In the genomic region with DNA sequence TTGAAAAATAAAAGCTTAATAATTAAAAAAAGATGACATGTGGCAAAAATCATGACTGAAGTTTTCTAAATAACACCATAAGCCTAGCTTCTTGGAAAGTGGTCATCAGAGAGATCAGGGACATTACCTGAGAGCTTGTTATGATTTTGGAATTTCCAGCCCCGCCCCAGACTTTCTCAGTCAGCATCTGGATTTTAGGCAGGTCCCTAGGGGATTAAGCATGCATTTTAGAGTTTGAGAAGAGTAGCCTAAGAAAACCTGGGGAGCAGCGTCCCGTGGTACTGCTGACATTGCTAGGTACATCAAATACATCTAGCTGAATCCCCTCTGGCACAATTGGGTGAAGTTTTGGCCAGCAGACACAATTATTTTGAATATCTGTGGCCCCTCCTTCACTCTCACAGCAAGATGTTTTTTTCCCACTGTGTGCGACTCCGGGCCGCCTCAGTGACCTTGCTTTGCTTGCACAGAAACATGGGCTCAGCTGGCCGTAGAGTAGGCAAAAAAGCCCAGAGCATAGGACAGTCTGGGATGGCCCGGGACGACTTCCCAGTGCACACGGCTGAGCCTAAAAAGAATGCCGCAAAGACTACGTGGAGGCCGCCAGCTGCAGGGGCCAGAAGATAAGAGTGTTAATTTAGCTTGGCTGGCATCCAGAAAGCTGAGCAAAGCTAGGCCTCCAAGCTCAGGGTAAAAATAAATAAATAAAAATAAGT, we compare ENCODE assay signal across 8 cellular contexts.
A peak's percentile ranks its signal among the peaks of the same experiment; 100 is the strongest.
DNase-seq lines count a peak whose midpoint lies in the region; ATAC-seq and TF ChIP-seq lines count a peak whose summit lies in the region.

No MANE protein-coding gene starts in this region.

- peak overlapping the region; percentile 90 for H3K9ac ChIP-seq in BLaER1

- H3K4me1 ChIP-seq in BLaER1 (peaks cover 94% of the 10 kb centered on the region), muscle layer of duodenum (ENCODE audit: control insufficient read depth in 1 of 2, insufficient read depth in 2 of 2, low read length in 2 of 2) (peaks cover 5 to 24% of the 10 kb centered on the region in 2 donors)

- no peaks in the 10 kb centered on the region for H3K27me3 ChIP-seq in BLaER1
- H3K27me3 ChIP-seq in muscle layer of duodenum (ENCODE audit: low read depth, low read length) = no peaks in the 10 kb centered on the region

- H4K20me1 ChIP-seq in BLaER1 = no peaks in the 10 kb centered on the region

- no peak for TF ChIP-seq CTCF in cardiac fibroblast (IDR thresholded peaks at IDR 0.05; ENCODE audit: low read depth, low read length)

- DNase-seq in NCI-H1694 (lab: John Stamatoyannopoulos, UW) (peak; percentile 74), cardiac fibroblast (ENCODE audit: low read depth in 2 of 2) (peak; percentile 78 to 93)
- DNase-seq in stimulated activated CD4-positive, alpha-beta T cell treated with anti-CD3 and anti-CD28 coated beads, Interleukin-12 subunit alpha, Interleukin-12 subunit beta, amount 100 ng/mL, for 4 hours = no peak

- H3K4me2 ChIP-seq in BLaER1 = peak overlapping the region; percentile 87

- no peak for ATAC-seq in HG03469 (IDR thresholded peaks at IDR 0.05; ENCODE audit: unreplicated experiment)
- ATAC-seq in HG03378 (IDR thresholded peaks at IDR 0.05; ENCODE audit: unreplicated experiment) = no peak
- no peak for ATAC-seq in HG02571 (IDR thresholded peaks at IDR 0.05; ENCODE audit: unreplicated experiment)

- no peaks in the 10 kb centered on the region for H3K9me3 ChIP-seq in BLaER1
- no peaks in the 10 kb centered on the region for H3K9me3 ChIP-seq in muscle layer of duodenum (ENCODE audit: control insufficient read depth in 1 of 2, low read length in 2 of 2)

- H3K4me3 ChIP-seq in BLaER1 (peak overlapping the region; percentile 60), cardiac fibroblast (replicated peaks in 1 of 2; ENCODE audit: low read depth in 2 of 2, low read length in 2 of 2) (no peak overlapping the region), muscle layer of duodenum (ENCODE audit: low read depth in 1 of 2, low read length in 2 of 2) (no peak overlapping the region)

- no peaks in the 10 kb centered on the region for H3K36me3 ChIP-seq in BLaER1
- no peaks in the 10 kb centered on the region for H3K36me3 ChIP-seq in muscle layer of duodenum (ENCODE audit: control insufficient read depth in 1 of 2, insufficient read depth in 2 of 2, low read length in 2 of 2)

- H3K27ac ChIP-seq in BLaER1 = peak overlapping the region; percentile 97
- peak overlapping the region; percentile 45 for H3K27ac ChIP-seq in muscle layer of duodenum (ENCODE audit: low read length)
